ENCODE assay signal across 1 cellular context in genomic region chr5:34526682-34527305, GRCh38.
A peak's percentile ranks its signal among the peaks of the same experiment; 100 is the strongest.
TF ChIP-seq lines count a peak whose summit lies in the region.

No MANE protein-coding gene starts in this region.

TF ChIP-seq in K562, 482 proteins besides CTCF, POLR2A, EP300 and RAD21 (continued from another document and continues in another):
- TF ChIP-seq ZBTB34 (CRISPR knock-in tag; IDR thresholded peaks at IDR 0.05) (no peak), PRPF4 (IDR thresholded peaks at IDR 0.05; ENCODE audit: insufficient read depth, low read depth, low read length, poor library complexity, severe bottlenecking) (no peak), ZNF121 (CRISPR knock-in tag; conservative IDR thresholded peaks at IDR 0.05) (no peak), MIER1 (IDR thresholded peaks at IDR 0.05; ENCODE audit: low read depth) (no peak), CGGBP1 (CRISPR knock-in tag; IDR thresholded peaks at IDR 0.05) (no peak), EZH2 (IDR thresholded peaks at IDR 0.05; ENCODE audit: borderline replicate concordance, low read depth, low read length) (no peak), ETV6 (IDR thresholded peaks at IDR 0.05; ENCODE audit: borderline replicate concordance in 1 of 2, low read depth in 2 of 2, low read length in 1 of 2) (no peak), ETV6 (CRISPR knock-in tag; IDR thresholded peaks at IDR 0.05; ENCODE audit: borderline replicate concordance) (no peak), MNT (conservative IDR thresholded peaks at IDR 0.05) (no peak), KLF16 (IDR thresholded peaks at IDR 0.05) (0 out of 2 replicates have a peak, but pooled peaks have one; percentile 13), ZNF655 (CRISPR knock-in tag; IDR thresholded peaks at IDR 0.05) (no peak), XRCC3 (IDR thresholded peaks at IDR 0.05) (no peak), TFE3 (CRISPR knock-in tag; IDR thresholded peaks at IDR 0.05) (no peak), ZNF778 (CRISPR knock-in tag; IDR thresholded peaks at IDR 0.05) (no peak), NFE2L1 (tag; IDR thresholded peaks at IDR 0.05; ENCODE audit: borderline replicate concordance, low read depth) (no peak), PTRF (tag; IDR thresholded peaks at IDR 0.05) (no peak), ZHX1 (conservative IDR thresholded peaks at IDR 0.05; ENCODE audit: low read length) (no peak), CBX5 (IDR thresholded peaks at IDR 0.05; ENCODE audit: borderline replicate concordance, low read depth) (no peak), RUNX1 (IDR thresholded peaks at IDR 0.05; ENCODE audit: low read depth) (no peak), HOMEZ (CRISPR knock-in tag; IDR thresholded peaks at IDR 0.05) (no peak), CHCHD3 (CRISPR knock-in tag; IDR thresholded peaks at IDR 0.05) (no peak), TCFL5 (CRISPR knock-in tag; conservative IDR thresholded peaks at IDR 0.05) (no peak), ATF1 (CRISPR knock-in tag; IDR thresholded peaks at IDR 0.05) (no peak), ATF1 (tag; IDR thresholded peaks at IDR 0.05) (no peak), RBM17 (IDR thresholded peaks at IDR 0.05; ENCODE audit: borderline replicate concordance, low read depth, low read length) (no peak), KDM5B (IDR thresholded peaks at IDR 0.05; ENCODE audit: insufficient replicate concordance, low read depth, low read length) (no peak), CREBBP (IDR thresholded peaks at IDR 0.05; ENCODE audit: low read depth, low read length) (no peak), MEF2D (tag; conservative IDR thresholded peaks at IDR 0.05; ENCODE audit: low read depth) (no peak), ETV5 (CRISPR knock-in tag; IDR thresholded peaks at IDR 0.05; ENCODE audit: low read depth) (no peak), BDP1 (IDR thresholded peaks at IDR 0.05; ENCODE audit: insufficient read depth, insufficient read length) (no peak), GTF2B (IDR thresholded peaks at IDR 0.05; ENCODE audit: extremely low read depth, insufficient read length) (no peak), IFI16 (CRISPR knock-in tag; IDR thresholded peaks at IDR 0.05) (no peak), MTF1 (CRISPR knock-in tag; IDR thresholded peaks at IDR 0.05; ENCODE audit: borderline replicate concordance) (no peak), ZNF766 (CRISPR knock-in tag; conservative IDR thresholded peaks at IDR 0.05) (no peak), RFX7 (CRISPR knock-in tag; IDR thresholded peaks at IDR 0.05) (no peak), USF2 (CRISPR knock-in tag; IDR thresholded peaks at IDR 0.05) (no peak), KHSRP (IDR thresholded peaks at IDR 0.05) (no peak), FOXP1 (CRISPR knock-in tag; IDR thresholded peaks at IDR 0.05) (no peak), CLOCK (CRISPR knock-in tag; IDR thresholded peaks at IDR 0.05; ENCODE audit: borderline replicate concordance) (no peak), CBX1 (IDR thresholded peaks at IDR 0.05; ENCODE audit: low read depth) (no peak), SREBF2 (CRISPR knock-in tag; IDR thresholded peaks at IDR 0.05) (no peak), TAF7 (tag; IDR thresholded peaks at IDR 0.05) (no peak), SETDB1 (IDR thresholded peaks at IDR 0.05; ENCODE audit: low read length) (no peak), TAF1 (IDR thresholded peaks at IDR 0.05; ENCODE audit: control insufficient read depth, extremely low read depth, insufficient read depth, low read length, severe bottlenecking) (no peak), CSDE1 (IDR thresholded peaks at IDR 0.05) (no peak), ETS2 (tag; IDR thresholded peaks at IDR 0.05; ENCODE audit: borderline replicate concordance, poor library complexity, severe bottlenecking) (no peak), YY1 (IDR thresholded peaks at IDR 0.05; ENCODE audit: borderline replicate concordance in 1 of 3, control insufficient read depth in 1 of 3, extremely low read depth in 1 of 3, insufficient read depth in 3 of 3, insufficient read length in 1 of 3, insufficient replicate concordance in 2 of 3, low read depth in 1 of 3, low read length in 2 of 3) (no peak), ZNF175 (CRISPR knock-in tag; IDR thresholded peaks at IDR 0.05; ENCODE audit: low read depth) (no peak), KLF10 (CRISPR knock-in tag; IDR thresholded peaks at IDR 0.05) (no peak), ZNF197 (CRISPR knock-in tag; IDR thresholded peaks at IDR 0.05; ENCODE audit: low read depth) (no peak), FOXK1 (CRISPR knock-in tag; IDR thresholded peaks at IDR 0.05; ENCODE audit: borderline replicate concordance) (no peak), STAT5A (IDR thresholded peaks at IDR 0.05; ENCODE audit: borderline replicate concordance, low read length) (peak; percentile 64; the same call in 1 of the 2 replicates), ELF1 (tag; IDR thresholded peaks at IDR 0.05) (no peak), ZNF707 (CRISPR knock-in tag; conservative IDR thresholded peaks at IDR 0.05) (no peak), KAT7 (CRISPR knock-in tag; IDR thresholded peaks at IDR 0.05; ENCODE audit: borderline replicate concordance) (no peak), RFX5 (IDR thresholded peaks at IDR 0.05; ENCODE audit: low read depth, low read length) (no peak), CREB5 (CRISPR knock-in tag; IDR thresholded peaks at IDR 0.05) (no peak), CBFA2T2 (conservative IDR thresholded peaks at IDR 0.05) (peak; percentile 89)
